ENCODE assay signal across 11 cellular contexts in genomic region chr3:10702961-10703740, GRCh38.
DNase-seq lines count a peak whose midpoint lies in the region; ATAC-seq and TF ChIP-seq lines count a peak whose summit lies in the region.
"Had no signal": no experiment of that assay in that cellular context is flagged by ENCODE, and none has a peak within 500 bp of the region (broad histone marks: within the 10 kb centered on the region; RNA-seq: fewer than 3 reads in every experiment).

No MANE protein-coding gene starts in this region.

- CTCF ChIA-PET in naive thymus-derived CD4-positive, alpha-beta T cell (lab: Charles Lee), result no interaction called here

- no peak overlapping the region for H3K27ac Mint-ChIP-seq in naive thymus-derived CD4-positive, alpha-beta T cell
- H3K27ac Mint-ChIP-seq: immature natural killer cell had no signal

- H3K9me3 Mint-ChIP-seq in naive thymus-derived CD4-positive, alpha-beta T cell, result no peaks in the 10 kb centered on the region

- no peak overlapping the region for H3K4me3 ChIP-seq in naive thymus-derived CD4-positive, alpha-beta T cell (ENCODE audit: low read length)
- no peak overlapping the region for H3K4me3 ChIP-seq in ascending aorta
- H3K4me3 ChIP-seq: thoracic aorta had no signal

- DNase-seq in NCI-H524 (lab: John Stamatoyannopoulos, UW), result peak; percentile 59 to 71
- DNase-seq in NCI-H524 treated with DMSO at 0.1 percent for 48 hours (lab: John Stamatoyannopoulos, UW), result no peak
- DNase-seq in HuH-7 (ENCODE audit: low spot score), result peak; percentile 75
- peak in 34 of 58 donors; percentile 7 to 88 (median 44) for DNase-seq in anterior cingulate cortex (lab: John Stamatoyannopoulos, UW)
- peak; percentile 38 for DNase-seq in middle frontal gyrus (ENCODE audit: extremely low spot score, low spot score)
- no peak for DNase-seq in SHP77 (lab: John Stamatoyannopoulos, UW)
- DNase-seq in naive thymus-derived CD4-positive, alpha-beta T cell, result no peak
- no peak for DNase-seq in ascending aorta (ENCODE audit: low spot score in 2 of 2)
- DNase-seq: immature natural killer cell had no signal

- TF ChIP-seq CTCF in ascending aorta (IDR thresholded peaks at IDR 0.05), result no peak

- no peak for ATAC-seq in naive thymus-derived CD4-positive, alpha-beta T cell

- POLR2A ChIA-PET in naive thymus-derived CD4-positive, alpha-beta T cell (lab: Charles Lee), result no interaction called here

- no peaks in the 10 kb centered on the region for H3K36me3 ChIP-seq in naive thymus-derived CD4-positive, alpha-beta T cell (ENCODE audit: control insufficient read depth in 2 of 3, insufficient read depth in 3 of 3, low read length in 3 of 3)
- H3K36me3 ChIP-seq in ascending aorta, result no peaks in the 10 kb centered on the region
- H3K36me3 ChIP-seq: thoracic aorta had no signal

- peaks cover 9 to 14% of the 10 kb centered on the region in 2 donors for H3K27me3 ChIP-seq in naive thymus-derived CD4-positive, alpha-beta T cell (ENCODE audit: control insufficient read depth in 2 of 2, insufficient read depth in 2 of 2, low read length in 2 of 2)
- H3K27me3 ChIP-seq in ascending aorta, result peaks cover 9% of the 10 kb centered on the region

- H3K36me3 Mint-ChIP-seq in naive thymus-derived CD4-positive, alpha-beta T cell, result no peaks in the 10 kb centered on the region
- H3K36me3 Mint-ChIP-seq: immature natural killer cell had no signal

- H3K9me3 ChIP-seq in naive thymus-derived CD4-positive, alpha-beta T cell (ENCODE audit: control insufficient read depth in 2 of 3, low read length in 3 of 3), result no peaks in the 10 kb centered on the region
- H3K9me3 ChIP-seq in ascending aorta, result no peaks in the 10 kb centered on the region
- H3K9me3 ChIP-seq: thoracic aorta had no signal

- intact Hi-C loops in naive thymus-derived CD4-positive, alpha-beta T cell (cut with micrococcal nuclease), result no loop called here
- intact Hi-C loops in ascending aorta (cut with DNase I), result no loop called here

- no peak overlapping the region for H3K4me3 Mint-ChIP-seq in naive thymus-derived CD4-positive, alpha-beta T cell
- H3K4me3 Mint-ChIP-seq: immature natural killer cell had no signal

- H3K4me1 ChIP-seq in naive thymus-derived CD4-positive, alpha-beta T cell (ENCODE audit: control insufficient read depth in 2 of 2, insufficient read depth in 2 of 2, low read length in 2 of 2), result no peaks in the 10 kb centered on the region
- peaks cover 0 to 4% of the 10 kb centered on the region in 2 donors for H3K4me1 ChIP-seq in ascending aorta

- H3K27ac ChIP-seq in naive thymus-derived CD4-positive, alpha-beta T cell (ENCODE audit: low read depth, low read length), result no peak overlapping the region
- H3K27ac ChIP-seq in ascending aorta, result no peak overlapping the region
- H3K27ac ChIP-seq: HL-60, thoracic aorta had no signal

- peaks cover 0 to 15% (median 4%) of the 10 kb centered on the region in 7 donors for H3K4me1 Mint-ChIP-seq in naive thymus-derived CD4-positive, alpha-beta T cell

- H3K27me3 Mint-ChIP-seq in naive thymus-derived CD4-positive, alpha-beta T cell, result peaks cover 54 to 67% (median 56%) of the 10 kb centered on the region in 5 donors

Comparison
In these comparisons a context has a peak if more than half of its experiments do, and no peak if none do; other contexts are left out.
1. DNase-seq: peak in NCI-H524 (2 of 2), HuH-7 (single experiment), anterior cingulate cortex (34 of 58) and middle frontal gyrus (single experiment); none in NCI-H524 treated with DMSO at 0.1 percent for 48 hours (single experiment), SHP77 (0 of 2), naive thymus-derived CD4-positive, alpha-beta T cell (0 of 9) and ascending aorta (0 of 2).